8 cellular contexts compared by ENCODE assay signal in the genomic region with DNA sequence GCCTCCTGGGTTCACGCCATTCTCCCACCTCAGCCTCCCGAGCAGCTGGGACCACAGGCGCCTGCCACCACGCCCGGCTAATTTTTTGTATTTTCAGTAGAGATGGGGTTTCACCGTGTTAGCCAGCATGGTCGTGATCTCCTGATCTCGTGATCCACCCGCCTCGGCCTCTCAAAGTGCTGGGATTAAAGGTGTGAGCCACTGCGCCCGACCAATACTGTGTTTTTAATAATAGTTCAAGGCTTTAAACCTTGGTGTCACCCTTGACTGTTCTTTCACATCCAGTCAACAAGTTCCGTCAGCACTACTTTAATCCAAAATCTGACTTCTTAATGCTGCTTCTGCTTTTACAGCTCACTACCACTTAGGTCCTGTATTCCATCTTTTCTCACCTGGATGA. TPM values are rescaled to one million over a fixed set of nuclear protein-coding genes. Genes with fewer than 3 reads are reported as not detected.
A peak's percentile ranks its signal among the peaks of the same experiment; 100 is the strongest.
DNase-seq lines count a peak whose midpoint lies in the region; ATAC-seq and TF ChIP-seq lines count a peak whose summit lies in the region.
"Not testable (repeated sequence)": the region's sequence is repeated elsewhere in the genome, so short reads cannot be mapped to it uniquely, and the experiment has no call there.

No MANE protein-coding gene starts in this region.

- not testable (repeated sequence) for H3K9me3 Mint-ChIP-seq in activated T-cell treated with anti-CD3 and anti-CD28 coated beads, Interleukin-2, amount 50 U/mL, for 24 hours; activated naive CD8-positive, alpha-beta T cell treated with anti-CD3 and anti-CD28 coated beads, Interleukin-2, amount 50 U/mL, for 24 hours; naive thymus-derived CD4-positive, alpha-beta T cell; stimulated activated naive B cell treated with anti-CD40 and anti-IgM and Interleukin-4, amounts not matched to agents 10 μg/mL and 1 μg/mL and 100 μg/mL, for 72 hours

- H3K9me2 ChIP-seq in DOHH2 (replicated peaks; ENCODE audit: control insufficient read depth, low read length) = not testable (repeated sequence)

- not testable (repeated sequence) for H3K4me3 ChIP-seq in DOHH2 (ENCODE audit: low read length); naive thymus-derived CD4-positive, alpha-beta T cell (ENCODE audit: low read length)

- not testable (repeated sequence) for H3K4me3 Mint-ChIP-seq in activated T-cell treated with anti-CD3 and anti-CD28 coated beads, Interleukin-2, amount 50 U/mL, for 24 hours; activated naive CD8-positive, alpha-beta T cell treated with anti-CD3 and anti-CD28 coated beads, Interleukin-2, amount 50 U/mL, for 24 hours
- H3K4me3 Mint-ChIP-seq in naive thymus-derived CD4-positive, alpha-beta T cell = peak overlapping the region in 7 of 10 donors; percentile 0 to 50 (median 20)
- H3K4me3 Mint-ChIP-seq in stimulated activated naive B cell treated with anti-CD40 and anti-IgM and Interleukin-4, amounts not matched to agents 10 μg/mL and 1 μg/mL and 100 μg/mL, for 72 hours = peak overlapping the region in 1 of 2 donors; percentile 68

- peaks cover 81% of the 10 kb centered on the region for H3K4me1 Mint-ChIP-seq in activated T-cell treated with anti-CD3 and anti-CD28 coated beads, Interleukin-2, amount 50 U/mL, for 24 hours (ENCODE audit: low read depth)
- peaks cover 82% of the 10 kb centered on the region for H3K4me1 Mint-ChIP-seq in activated naive CD8-positive, alpha-beta T cell treated with anti-CD3 and anti-CD28 coated beads, Interleukin-2, amount 50 U/mL, for 24 hours
- H3K4me1 Mint-ChIP-seq in naive thymus-derived CD4-positive, alpha-beta T cell = peaks cover 52 to 94% (median 81%) of the 10 kb centered on the region in 7 donors
- H3K4me1 Mint-ChIP-seq in stimulated activated naive B cell treated with anti-CD40 and anti-IgM and Interleukin-4, amounts not matched to agents 10 μg/mL and 1 μg/mL and 100 μg/mL, for 72 hours = peaks cover 39 to 81% of the 10 kb centered on the region in 2 donors

- POLR2A ChIA-PET in naive thymus-derived CD4-positive, alpha-beta T cell (lab: Charles Lee) = interaction anchor here (0.8 to 0.9 kb wide), 2 partner anchors 24 to 44 kb away, joined by 3 read pairs; no protein-coding TSS in a partner anchor

- H3K79me2 ChIP-seq in DOHH2 (ENCODE audit: control insufficient read depth, low read length) = peaks cover 98% of the 10 kb centered on the region

- DNase-seq in GM13977 (ENCODE audit: low spot score) = peak; percentile 32
- peak; percentile 37 for DNase-seq in NAMALWA (ENCODE audit: low spot score)
- DNase-seq in activated T-cell treated with anti-CD3 and anti-CD28 coated beads, Interleukin-2, amount 50 U/mL, for 24 hours; activated naive CD8-positive, alpha-beta T cell treated with anti-CD3 and anti-CD28 coated beads, Interleukin-2, amount 50 U/mL, for 24 hours; naive thymus-derived CD4-positive, alpha-beta T cell: not testable (repeated sequence)
- peak; percentile 11 for DNase-seq in stimulated activated naive B cell treated with anti-CD40 and anti-IgM and Interleukin-4, amounts not matched to agents 10 μg/mL and 1 μg/mL and 100 μg/mL, for 72 hours

- peaks cover 15% of the 10 kb centered on the region for H3K36me3 Mint-ChIP-seq in activated T-cell treated with anti-CD3 and anti-CD28 coated beads, Interleukin-2, amount 50 U/mL, for 24 hours (ENCODE audit: low read depth)
- peaks cover 14% of the 10 kb centered on the region for H3K36me3 Mint-ChIP-seq in activated naive CD8-positive, alpha-beta T cell treated with anti-CD3 and anti-CD28 coated beads, Interleukin-2, amount 50 U/mL, for 24 hours (ENCODE audit: low read depth)
- H3K36me3 Mint-ChIP-seq in naive thymus-derived CD4-positive, alpha-beta T cell = peaks cover 3 to 13% (median 6%) of the 10 kb centered on the region in 5 donors
- peaks cover 12 to 19% of the 10 kb centered on the region in 2 donors for H3K36me3 Mint-ChIP-seq in stimulated activated naive B cell treated with anti-CD40 and anti-IgM and Interleukin-4, amounts not matched to agents 10 μg/mL and 1 μg/mL and 100 μg/mL, for 72 hours

- H3K4me1 ChIP-seq in DOHH2 (ENCODE audit: control insufficient read depth, low read length) = peaks cover 47% of the 10 kb centered on the region
- peaks cover 33 to 34% of the 10 kb centered on the region in 2 donors for H3K4me1 ChIP-seq in naive thymus-derived CD4-positive, alpha-beta T cell (ENCODE audit: control insufficient read depth in 2 of 2, insufficient read depth in 2 of 2, low read length in 2 of 2)

- intact Hi-C loops in naive thymus-derived CD4-positive, alpha-beta T cell (cut with micrococcal nuclease) = not testable (repeated sequence)

- H4K20me1 ChIP-seq in DOHH2 (ENCODE audit: control insufficient read depth, insufficient read depth, low read depth, low read length) = peaks cover 11% of the 10 kb centered on the region; the same call in 1 of the 2 replicates

- H3K36me3 ChIP-seq in DOHH2 (ENCODE audit: control insufficient read depth, low read length); naive thymus-derived CD4-positive, alpha-beta T cell (ENCODE audit: control insufficient read depth in 2 of 3, insufficient read depth in 3 of 3, low read length in 3 of 3): not testable (repeated sequence)

- H3K27ac ChIP-seq in DOHH2 (ENCODE audit: low read depth, low read length); naive thymus-derived CD4-positive, alpha-beta T cell (ENCODE audit: low read depth, low read length): not testable (repeated sequence)

- not testable (repeated sequence) for H3F3A ChIP-seq in DOHH2 (ENCODE audit: control insufficient read depth, insufficient read depth)

- not testable (repeated sequence) for H3K27me3 ChIP-seq in DOHH2 (ENCODE audit: control insufficient read depth, low read length); naive thymus-derived CD4-positive, alpha-beta T cell (ENCODE audit: control insufficient read depth in 2 of 2, insufficient read depth in 2 of 2, low read length in 2 of 2)

- peak; percentile 46 for ATAC-seq in GM21786 (IDR thresholded peaks at IDR 0.05; ENCODE audit: unreplicated experiment)
- not testable (repeated sequence) for ATAC-seq in activated naive CD8-positive, alpha-beta T cell treated with anti-CD3 and anti-CD28 coated beads, Interleukin-2, amount 50 U/mL, for 24 hours
- peak; percentile 31 for ATAC-seq in naive thymus-derived CD4-positive, alpha-beta T cell
- ATAC-seq in stimulated activated naive B cell treated with anti-CD40 and anti-IgM and Interleukin-4, amounts not matched to agents 10 μg/mL and 1 μg/mL and 100 μg/mL, for 72 hours (replicated peaks) = peak; percentile 81 to 83

- H3K9me3 ChIP-seq in DOHH2 (ENCODE audit: control insufficient read depth, insufficient read depth, low read length); naive thymus-derived CD4-positive, alpha-beta T cell (ENCODE audit: control insufficient read depth in 2 of 3, low read length in 3 of 3): not testable (repeated sequence)

- in situ Hi-C loops in GM13977 (cut with MboI; ENCODE audit: low pct_unique_long_range_greater_than_20kb, low sequenced_read_pairs, unreplicated experiment) = not testable (repeated sequence)

- CTCF ChIA-PET in naive thymus-derived CD4-positive, alpha-beta T cell (lab: Charles Lee) = interaction anchor here (4.4 kb wide), 1 partner anchor 26 kb away, joined by 18 read pairs; no protein-coding TSS in a partner anchor

- H3K4me2 ChIP-seq in DOHH2 (ENCODE audit: low read length) = peak overlapping the region; percentile 19

- H3K27ac Mint-ChIP-seq in activated T-cell treated with anti-CD3 and anti-CD28 coated beads, Interleukin-2, amount 50 U/mL, for 24 hours = peak overlapping the region; percentile 67
- peak overlapping the region; percentile 28 for H3K27ac Mint-ChIP-seq in activated naive CD8-positive, alpha-beta T cell treated with anti-CD3 and anti-CD28 coated beads, Interleukin-2, amount 50 U/mL, for 24 hours
- H3K27ac Mint-ChIP-seq in naive thymus-derived CD4-positive, alpha-beta T cell = peak overlapping the region in 8 of 9 donors; percentile 1 to 88 (median 61)
- peak overlapping the region; percentile 93 for H3K27ac Mint-ChIP-seq in stimulated activated naive B cell treated with anti-CD40 and anti-IgM and Interleukin-4, amounts not matched to agents 10 μg/mL and 1 μg/mL and 100 μg/mL, for 72 hours

- H3K27me3 Mint-ChIP-seq in activated T-cell treated with anti-CD3 and anti-CD28 coated beads, Interleukin-2, amount 50 U/mL, for 24 hours; activated naive CD8-positive, alpha-beta T cell treated with anti-CD3 and anti-CD28 coated beads, Interleukin-2, amount 50 U/mL, for 24 hours; naive thymus-derived CD4-positive, alpha-beta T cell; stimulated activated naive B cell treated with anti-CD40 and anti-IgM and Interleukin-4, amounts not matched to agents 10 μg/mL and 1 μg/mL and 100 μg/mL, for 72 hours: not testable (repeated sequence)

- not testable (repeated sequence) for TF ChIP-seq CTCF in DOHH2 (IDR thresholded peaks at IDR 0.05; ENCODE audit: low read depth, low read length, poor library complexity, severe bottlenecking); GM13977 (IDR thresholded peaks at IDR 0.05; ENCODE audit: extremely low read depth, insufficient read depth, missing control alignments)

RNA-seq across cellular contexts. Expression of a gene that starts 33.8 kb away (rescaled TPM):
- 100 to 1,000 TPM; 120 to 151 (median 147) TPM for total RNA-seq in naive thymus-derived CD4-positive, alpha-beta T cell
- polyA plus RNA-seq in naive thymus-derived CD4-positive, alpha-beta T cell = 100 to 1,000 TPM in 1 of 2 donors, 10 to 100 TPM in 1; 75.8 to 109 TPM

Comparison
In these comparisons a context has a peak if more than half of its experiments do, and no peak if none do; other contexts are left out.
1. H3K27ac Mint-ChIP-seq: peak in every context shown above with its lines; median percentile 93 in stimulated activated naive B cell treated with anti-CD40 and anti-IgM and Interleukin-4, amounts not matched to agents 10 μg/mL and 1 μg/mL and 100 μg/mL, for 72 hours; 67 in activated T-cell treated with anti-CD3 and anti-CD28 coated beads, Interleukin-2, amount 50 U/mL, for 24 hours; 61 in naive thymus-derived CD4-positive, alpha-beta T cell; 28 in activated naive CD8-positive, alpha-beta T cell treated with anti-CD3 and anti-CD28 coated beads, Interleukin-2, amount 50 U/mL, for 24 hours.